ENCODE assay signal across 16 cellular contexts in the genomic region with DNA sequence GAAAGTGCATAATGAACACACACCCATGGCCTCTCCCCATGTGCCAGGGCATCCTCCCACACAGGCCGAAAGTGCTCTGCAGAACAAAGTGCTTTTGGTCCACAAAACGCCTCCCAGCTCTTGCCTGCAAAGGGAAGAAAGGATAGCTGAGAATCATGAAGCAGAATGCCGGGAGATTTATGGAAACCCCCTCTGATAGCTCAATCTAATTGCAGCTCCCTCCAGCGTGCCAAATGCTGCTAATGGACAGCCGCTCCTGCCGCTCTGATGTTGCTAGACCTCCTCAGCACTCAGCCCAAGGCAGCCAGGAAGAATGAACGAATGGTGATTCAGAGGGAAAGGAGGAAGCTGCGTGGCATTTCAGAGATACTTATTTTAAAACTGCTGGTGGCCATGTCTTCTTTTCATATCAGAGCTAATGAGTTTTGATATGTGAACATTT.
DNase-seq lines count a peak whose midpoint lies in the region; ATAC-seq, FAIRE-seq and TF ChIP-seq lines count a peak whose summit lies in the region.
"Had no signal": no experiment of that assay in that cellular context is flagged by ENCODE, and none has a peak within 500 bp of the region (broad histone marks: within the 10 kb centered on the region; RNA-seq: fewer than 3 reads in every experiment).

No MANE protein-coding gene starts in this region.

- H3K4me3 Mint-ChIP-seq in mesothelial cell of epicardium = peak overlapping the region; percentile 17
- H3K4me3 Mint-ChIP-seq: activated CD4-positive, alpha-beta memory T cell treated with anti-CD3 and anti-CD28 coated beads for 36 hours; stimulated activated naive B cell treated with anti-CD40 and anti-IgM and Interleukin-4, amounts not matched to agents 10 μg/mL and 1 μg/mL and 100 μg/mL, for 72 hours; T-helper 1 cell treated with Interleukin-12 subunit alpha and Interleukin-12 subunit beta and Interleukin-4 antibody, amounts not matched to agents 30 μg/mL and 1 μg/mL, for 36 hours had no signal

- H3K4me1 Mint-ChIP-seq in mesothelial cell of epicardium = peaks cover 12% of the 10 kb centered on the region
- H3K4me1 Mint-ChIP-seq: stimulated activated naive B cell treated with anti-CD40 and anti-IgM and Interleukin-4, amounts not matched to agents 10 μg/mL and 1 μg/mL and 100 μg/mL, for 72 hours had no signal

- H3K36me3 Mint-ChIP-seq in mesothelial cell of epicardium = no peaks in the 10 kb centered on the region
- H3K36me3 Mint-ChIP-seq: activated CD4-positive, alpha-beta memory T cell treated with anti-CD3 and anti-CD28 coated beads for 36 hours had no signal

- H3K36me3 ChIP-seq in bronchial epithelial cell (ENCODE audit: control insufficient read depth, insufficient read depth, low read length) = no peaks in the 10 kb centered on the region

- POLR2A ChIA-PET in AG04450 (lab: Yijun Ruan, JAX) = no interaction called here

- peak overlapping the region; percentile 2 for H3K27ac ChIP-seq in AG04450 (ENCODE audit: low read depth, low read length)
- H3K27ac ChIP-seq: C4-2B, parathyroid adenoma had no signal

- DNase-seq in AG04450 (ENCODE audit: low read depth, low spot score) = no peak
- DNase-seq in LHCN-M2 (ENCODE audit: low read depth) = peak; percentile 75
- DNase-seq in bronchial epithelial cell (ENCODE audit: low read depth) = peak; percentile 55
- peak in 1 of 2 experiments; percentile 34 for DNase-seq in mesothelial cell of epicardium (ENCODE audit: low spot score in 2 of 2, unreplicated experiment in 2 of 2)
- no peak for DNase-seq in D721Med (ENCODE audit: insufficient read length, low spot score)
- DNase-seq: activated CD4-positive, alpha-beta memory T cell treated with anti-CD3 and anti-CD28 coated beads for 36 hours; left ventricle myocardium superior; stimulated activated CD4-positive, alpha-beta T cell treated with anti-CD3 and anti-CD28 coated beads, Interleukin-1b, Interleukin-23, amount 100 ng/mL, for 48 hours; stimulated activated naive B cell treated with anti-CD40 and anti-IgM and Interleukin-4, amounts not matched to agents 10 μg/mL and 1 μg/mL and 100 μg/mL, for 72 hours had no signal

- H3K27ac Mint-ChIP-seq in mesothelial cell of epicardium = no peak overlapping the region
- H3K27ac Mint-ChIP-seq: activated CD4-positive, alpha-beta memory T cell treated with anti-CD3 and anti-CD28 coated beads for 36 hours; stimulated activated naive B cell treated with anti-CD40 and anti-IgM and Interleukin-4, amounts not matched to agents 10 μg/mL and 1 μg/mL and 100 μg/mL, for 72 hours; T-helper 1 cell treated with Interleukin-12 subunit alpha and Interleukin-12 subunit beta and Interleukin-4 antibody, amounts not matched to agents 30 μg/mL and 1 μg/mL, for 36 hours had no signal

- H3K27me3 ChIP-seq in AG04450 (ENCODE audit: control insufficient read depth, insufficient read depth, low read length) = no peaks in the 10 kb centered on the region
- H3K27me3 ChIP-seq in bronchial epithelial cell (ENCODE audit: control insufficient read depth, insufficient read depth, low read length) = no peaks in the 10 kb centered on the region

- CTCF ChIA-PET in AG04450 (lab: Charles Lee) = interaction anchor here (1.1 to 1.7 kb wide), 4 partner anchors 8 to 398 kb away, joined by 4 to 19 read pairs (median 6); no protein-coding TSS in a partner anchor

- ATAC-seq in GM21447 (IDR thresholded peaks at IDR 0.05; ENCODE audit: unreplicated experiment) = no peak
- no peak for ATAC-seq in GM19463 (IDR thresholded peaks at IDR 0.05; ENCODE audit: unreplicated experiment)
- no peak for ATAC-seq in GM18870 (IDR thresholded peaks at IDR 0.05; ENCODE audit: unreplicated experiment)
- ATAC-seq: left ventricle myocardium superior; stimulated activated naive B cell treated with anti-CD40 and anti-IgM and Interleukin-4, amounts not matched to agents 10 μg/mL and 1 μg/mL and 100 μg/mL, for 72 hours had no signal

- FAIRE-seq in bronchial epithelial cell (lab: Jason Lieb, UNC) (no peak), D721Med (lab: Jason Lieb, UNC) (no peak)
- FAIRE-seq: HTR-8/SVneo had no signal

- H3K9me3 Mint-ChIP-seq in mesothelial cell of epicardium = no peaks in the 10 kb centered on the region
- H3K9me3 Mint-ChIP-seq: activated CD4-positive, alpha-beta memory T cell treated with anti-CD3 and anti-CD28 coated beads for 36 hours; T-helper 1 cell treated with Interleukin-12 subunit alpha and Interleukin-12 subunit beta and Interleukin-4 antibody, amounts not matched to agents 30 μg/mL and 1 μg/mL, for 36 hours had no signal

- TF ChIP-seq CTCF in AG04450 (IDR thresholded peaks at IDR 0.05; ENCODE audit: low read depth, low read length) = no peak
- TF ChIP-seq CTCF in bronchial epithelial cell (IDR thresholded peaks at IDR 0.05; ENCODE audit: insufficient read depth, low read length, severe bottlenecking) = no peak
- no peak for TF ChIP-seq CTCF in mesothelial cell of epicardium (IDR thresholded peaks at IDR 0.05; ENCODE audit: unreplicated experiment)
- TF ChIP-seq CTCF in D721Med (IDR thresholded peaks at IDR 0.05; ENCODE audit: insufficient read depth, missing control alignments) = no peak

- no peaks in the 10 kb centered on the region; the same call in 1 of the 2 replicates for H3K9me3 ChIP-seq in AG04450 (ENCODE audit: control insufficient read depth, insufficient read depth, low read length)

- H3K27me3 Mint-ChIP-seq in mesothelial cell of epicardium (ENCODE audit: low read depth) = peaks cover 17% of the 10 kb centered on the region

- H3K4me3 ChIP-seq in AG04450 (ENCODE audit: low read depth, low read length) (no peak overlapping the region), bronchial epithelial cell (ENCODE audit: low read depth, low read length) (no peak overlapping the region)

Comparison
In these comparisons a context has a peak if more than half of its experiments do, and no peak if none do; other contexts are left out.
1. DNase-seq: peak in LHCN-M2 (single experiment) and bronchial epithelial cell (single experiment); none in AG04450 (single experiment) and D721Med (single experiment).